In genomic region chr3:196782496-196782895, GRCh38 we compare ENCODE assay signal across 13 cellular contexts.
"Had no signal": no experiment of that assay in that cellular context is flagged by ENCODE, and none has a peak within 500 bp of the region (broad histone marks: within the 10 kb centered on the region; RNA-seq: fewer than 3 reads in every experiment).

No MANE protein-coding gene starts in this region.

- H3K4me3 Mint-ChIP-seq: endodermal cell; naive thymus-derived CD8-positive, alpha-beta T cell; stimulated activated naive CD8-positive, alpha-beta T cell treated with anti-CD3 and anti-CD28 coated beads, Interleukin-15, Interleukin-2, amounts not matched to agents 100 ng/mL and 50 ng/mL, for 24 hours had no signal

- DNase-seq: effector CD4-positive, alpha-beta T cell; endodermal cell; heart right ventricle; hypothalamus; islet precursor cell; mucosa of descending colon; naive thymus-derived CD8-positive, alpha-beta T cell; posterior cingulate gyrus; right cardiac atrium; stimulated activated CD4-positive, alpha-beta T cell treated with anti-CD3 and anti-CD28 coated beads, Interleukin-2, amount 100 ng/mL, for 48 hours; transverse colon had no signal

- H3K27me3 Mint-ChIP-seq: naive thymus-derived CD8-positive, alpha-beta T cell; stimulated activated naive CD8-positive, alpha-beta T cell treated with anti-CD3 and anti-CD28 coated beads, Interleukin-15, Interleukin-2, amounts not matched to agents 100 ng/mL and 50 ng/mL, for 24 hours had no signal

- ATAC-seq: heart right ventricle; left lobe of liver; mucosa of descending colon; naive thymus-derived CD8-positive, alpha-beta T cell; right cardiac atrium had no signal

- H3K27ac Mint-ChIP-seq: endodermal cell; stimulated activated naive CD8-positive, alpha-beta T cell treated with anti-CD3 and anti-CD28 coated beads, Interleukin-15, Interleukin-2, amounts not matched to agents 100 ng/mL and 50 ng/mL, for 24 hours had no signal
